ENCODE assay signal across 8 cellular contexts in the genomic region with DNA sequence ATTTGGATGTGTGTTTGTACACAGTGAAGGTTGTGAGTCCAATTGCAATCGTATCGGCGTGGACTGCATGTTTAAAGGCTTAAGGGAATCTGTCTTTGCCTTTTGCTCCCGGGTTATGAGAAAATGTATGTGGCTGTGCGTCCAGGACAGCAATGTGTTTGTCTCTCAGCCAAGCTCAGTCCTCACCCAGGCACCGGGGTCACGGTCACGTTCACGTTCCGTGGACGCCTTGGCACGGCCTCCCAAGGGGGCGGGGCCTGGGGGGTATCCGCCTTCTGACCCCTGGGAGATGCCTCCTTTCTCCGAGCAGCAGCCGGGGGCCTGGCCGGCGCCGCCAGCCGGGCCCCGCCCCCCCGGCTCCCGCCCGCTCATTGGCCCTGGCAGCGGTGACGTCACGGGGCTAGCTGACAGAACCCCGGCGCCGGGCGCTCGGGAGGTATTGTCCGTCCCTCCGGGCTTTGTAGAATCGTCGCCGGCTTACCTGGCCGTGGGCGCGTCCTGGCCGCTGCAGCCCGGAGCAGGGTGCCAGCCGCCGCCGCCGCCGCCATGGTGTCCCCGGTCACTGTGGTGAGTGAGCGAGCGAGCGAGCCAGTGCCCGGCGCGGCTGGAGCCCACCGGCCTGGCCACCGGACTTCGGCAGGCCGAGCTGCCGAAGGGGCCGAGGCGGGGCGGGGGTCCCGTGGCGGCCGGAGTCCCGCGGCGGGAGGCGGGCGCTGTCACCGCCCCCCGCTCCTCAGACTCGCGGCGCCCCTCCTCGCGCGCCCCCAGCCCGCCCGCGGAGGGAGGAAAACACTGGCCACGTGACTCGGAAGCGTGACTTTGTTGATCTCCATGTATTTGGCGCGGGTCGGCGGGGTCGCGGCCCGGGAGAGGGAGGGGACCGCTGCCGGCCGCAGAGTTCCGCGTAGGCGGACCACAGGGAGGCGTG. TPM values are rescaled to one million over a fixed set of nuclear protein-coding genes. Genes with fewer than 3 reads are reported as not detected.
DNase-seq lines count a peak whose midpoint lies in the region; ATAC-seq and TF ChIP-seq lines count a peak whose summit lies in the region.

A gene with protein sequence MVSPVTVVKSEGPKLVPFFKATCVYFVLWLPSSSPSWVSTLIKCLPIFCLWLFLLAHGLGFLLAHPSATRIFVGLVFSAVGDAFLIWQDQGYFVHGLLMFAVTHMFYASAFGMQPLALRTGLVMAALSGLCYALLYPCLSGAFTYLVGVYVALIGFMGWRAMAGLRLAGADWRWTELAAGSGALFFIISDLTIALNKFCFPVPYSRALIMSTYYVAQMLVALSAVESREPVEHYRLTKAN (plus strand): TSS at position 439 of the 928 bp plus-strand sequence. CDS start 108 bp downstream, at position 547.

- H3K27me3 Mint-ChIP-seq in activated CD4-positive, alpha-beta T cell treated with anti-CD3 and anti-CD28 coated beads for 36 hours: peaks cover 3% of the 10 kb centered on the region

- H3K9me3 Mint-ChIP-seq in activated CD4-positive, alpha-beta T cell treated with anti-CD3 and anti-CD28 coated beads for 36 hours (ENCODE audit: low read depth): no peaks in the 10 kb centered on the region

- intact Hi-C loops in activated CD4-positive, alpha-beta T cell treated with anti-CD3 and anti-CD28 coated beads for 36 hours (cut with DNase I, micrococcal nuclease): loop anchor here (1.0 to 10.0 kb wide), 8 partner anchors 23 to 546 kb away; a partner anchor contains a TSS

- no peaks in the 10 kb centered on the region for H3K36me3 Mint-ChIP-seq in activated CD4-positive, alpha-beta T cell treated with anti-CD3 and anti-CD28 coated beads for 36 hours (ENCODE audit: low read depth)

- peak within 1 kb of the TSS; percentile 61 for H3K4me3 ChIP-seq in AG04449 (ENCODE audit: low read depth, low read length)
- H3K4me3 ChIP-seq in kidney epithelial cell (ENCODE audit: low read depth, low read length): peak within 1 kb of the TSS; percentile 55

- no peaks in the 10 kb centered on the region for H3K27me3 ChIP-seq in kidney epithelial cell (ENCODE audit: control insufficient read depth, insufficient read depth, low read length)

- peak within 1 kb of the TSS; percentile 72 for H3K4me3 Mint-ChIP-seq in activated CD4-positive, alpha-beta T cell treated with anti-CD3 and anti-CD28 coated beads for 36 hours

- H3K36me3 ChIP-seq in kidney epithelial cell (ENCODE audit: control insufficient read depth, insufficient read depth, low read length): no peaks in the 10 kb centered on the region

- TF ChIP-seq CTCF in AG04449 (IDR thresholded peaks at IDR 0.05; ENCODE audit: insufficient read depth, low read length, missing control alignments) (no peak), kidney epithelial cell (IDR thresholded peaks at IDR 0.05; ENCODE audit: insufficient read depth, low read length, poor library complexity, severe bottlenecking) (no peak)

- ATAC-seq in GM18907 (IDR thresholded peaks at IDR 0.05; ENCODE audit: unreplicated experiment) (peak; percentile 90), HG03175 (IDR thresholded peaks at IDR 0.05; ENCODE audit: unreplicated experiment) (peak; percentile 88)
- ATAC-seq in activated CD4-positive, alpha-beta T cell treated with anti-CD3 and anti-CD28 coated beads for 36 hours: peak; percentile 96

- peak within 1 kb of the TSS; percentile 69 for H3K27ac Mint-ChIP-seq in activated CD4-positive, alpha-beta T cell treated with anti-CD3 and anti-CD28 coated beads for 36 hours

- POLR2A ChIA-PET in AG04449 (lab: Yijun Ruan, JAX): interaction anchor here (0.6 kb wide), 2 partner anchors 64 to 172 kb away, joined by 3 read pairs; no protein-coding TSS in a partner anchor
- POLR2A ChIA-PET in activated CD4-positive, alpha-beta T cell treated with anti-CD3 and anti-CD28 coated beads for 36 hours (lab: Charles Lee): no interaction called here

- no peak for DNase-seq in AG04449 (ENCODE audit: low read depth, low spot score)
- DNase-seq in NCI-H446 (lab: John Stamatoyannopoulos, UW): peak; percentile 50 to 85
- peak; percentile 93 for DNase-seq in activated CD4-positive, alpha-beta T cell treated with anti-CD3 and anti-CD28 coated beads for 36 hours
- peak; percentile 99 for DNase-seq in cerebellum (ENCODE audit: low spot score)
- DNase-seq in kidney epithelial cell (ENCODE audit: low read depth): peak; percentile 39
- peak; percentile 84 to 87 for DNase-seq in stimulated activated CD4-positive, alpha-beta T cell treated with anti-CD3 and anti-CD28 coated beads, Interleukin-15, amount 100 ng/mL, for 1 hour (ENCODE audit: low read depth in 1 of 2, low spot score in 1 of 2)

- CTCF ChIA-PET in AG04449 (lab: Yijun Ruan, JAX): interaction anchor here (1.6 to 4.3 kb wide), 2 partner anchors 7 to 23 kb away, joined by 3 to 18 read pairs; no protein-coding TSS in a partner anchor
- CTCF ChIA-PET in activated CD4-positive, alpha-beta T cell treated with anti-CD3 and anti-CD28 coated beads for 36 hours (lab: Charles Lee): interaction anchor here (0.9 kb wide), 1 partner anchor 23 kb away, joined by 3 read pairs; no protein-coding TSS in a partner anchor

- H3K4me1 Mint-ChIP-seq in activated CD4-positive, alpha-beta T cell treated with anti-CD3 and anti-CD28 coated beads for 36 hours: peaks cover 13% of the 10 kb centered on the region

RNA-seq across cellular contexts. Expression of the gene that starts here (rescaled TPM):
- under 1 TPM; 0.09 to 0.26 TPM for total RNA-seq in activated CD4-positive, alpha-beta T cell treated with anti-CD3 and anti-CD28 coated beads for 36 hours
- total RNA-seq in cerebellum (4.6 TPM), kidney epithelial cell (3.1 and 5.0 TPM in 2 replicates)

Comparison
In these comparisons a context has a peak if more than half of its experiments do, and no peak if none do; other contexts are left out.
1. Peak in DNase-seq and ATAC-seq in activated CD4-positive, alpha-beta T cell treated with anti-CD3 and anti-CD28 coated beads for 36 hours; RNA of the gene not detected or under 1 TPM.